37 cellular contexts compared by ENCODE assay signal in the genomic region with DNA sequence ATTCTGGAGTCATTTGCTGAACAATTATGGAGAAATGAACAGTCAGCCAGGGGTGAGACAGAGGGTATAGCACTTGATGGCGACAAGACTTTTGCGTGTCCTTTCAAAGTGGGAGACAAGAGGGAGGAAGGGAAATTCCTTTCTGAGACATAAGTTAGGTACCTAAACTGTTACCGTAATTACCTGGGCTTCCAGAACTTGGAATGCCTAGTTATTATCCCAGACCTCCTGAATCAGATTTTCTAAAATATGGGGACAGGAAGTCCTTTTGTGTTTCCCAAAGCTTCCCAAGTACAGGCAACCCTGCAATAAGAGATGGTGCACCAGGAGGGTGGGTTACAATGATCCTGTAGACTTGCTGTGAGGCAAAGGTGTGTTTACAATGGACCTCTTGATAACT.
"Had no signal": no experiment of that assay in that cellular context is flagged by ENCODE, and none has a peak within 500 bp of the region (broad histone marks: within the 10 kb centered on the region; RNA-seq: fewer than 3 reads in every experiment).

No MANE protein-coding gene starts in this region.

- H3K36me3 Mint-ChIP-seq: activated CD8-positive, alpha-beta memory T cell treated with anti-CD3 and anti-CD28 coated beads, Interleukin-2, amount 10 ng/mL, durations not matched to agents 7 days and 5 days; activated naive CD4-positive, alpha-beta T cell treated with anti-CD3 and anti-CD28 coated beads, Interleukin-2, amount 50 U/mL, for 24 hours; activated naive CD8-positive, alpha-beta T cell treated with anti-CD3 and anti-CD28 coated beads for 36 hours had no signal

- H3K4me1 ChIP-seq: adrenal gland, body of pancreas, breast epithelium, heart left ventricle had no signal

- FAIRE-seq: frontal cortex had no signal

- DNase-seq: activated B cell treated with CpG ODN at 0.5 μM for 24 hours; activated CD4-positive, alpha-beta T cell treated with anti-CD3 and anti-CD28 coated beads for 48 hours; activated CD4-positive, alpha-beta T cell treated with anti-CD3 and anti-CD28 coated beads, Interleukin-2, amount 50 U/mL, for 1 hour; activated CD4-positive, alpha-beta T cell treated with anti-CD3 and anti-CD28 coated beads, Interleukin-2, amount 50 U/mL, for 48 hours; activated CD8-positive, alpha-beta memory T cell treated with anti-CD3 and anti-CD28 coated beads, Interleukin-2, amount 10 ng/mL, durations not matched to agents 7 days and 5 days; activated CD8-positive, alpha-beta memory T cell treated with anti-CD3 and anti-CD28 coated beads, Interleukin-2, amount 50 U/mL, for 4 hours; activated CD8-positive, alpha-beta T cell treated with anti-CD3 and anti-CD28 coated beads, Interleukin-2, amount 10 ng/mL, durations not matched to agents 7 days and 5 days; activated effector memory CD4-positive, alpha-beta T cell treated with anti-CD3 and anti-CD28 coated beads, Interleukin-2, amount 50 U/mL, for 16 hours; activated naive CD4-positive, alpha-beta T cell treated with anti-CD3 and anti-CD28 coated beads for 36 hours; activated naive CD8-positive, alpha-beta T cell treated with anti-CD3 and anti-CD28 coated beads for 36 hours; activated naive CD8-positive, alpha-beta T cell treated with anti-CD3 and anti-CD28 coated beads, Interleukin-2, amount 50 U/mL, for 24 hours; activated T-cell treated with anti-CD3 and anti-CD28 coated beads, Interleukin-2, amount 50 U/mL, for 1 hour; activated T-cell treated with anti-CD3 and anti-CD28 coated beads, Interleukin-2, amount 50 U/mL, for 48 hours; adrenal gland; aorta; body of pancreas; dorsolateral prefrontal cortex; effector memory CD4-positive, alpha-beta T cell; foreskin fibroblast; heart left ventricle; T-helper 1 cell; T-helper 17 cell; T1000; WERI-Rb-1 had no signal

- H3K27ac Mint-ChIP-seq: activated B cell treated with CpG ODN at 0.5 μM for 24 hours; activated CD8-positive, alpha-beta memory T cell treated with anti-CD3 and anti-CD28 coated beads, Interleukin-2, amount 10 ng/mL, durations not matched to agents 7 days and 5 days; activated CD8-positive, alpha-beta T cell treated with anti-CD3 and anti-CD28 coated beads, Interleukin-2, amount 10 ng/mL, durations not matched to agents 7 days and 5 days; activated naive CD4-positive, alpha-beta T cell treated with anti-CD3 and anti-CD28 coated beads for 36 hours; activated naive CD4-positive, alpha-beta T cell treated with anti-CD3 and anti-CD28 coated beads, Interleukin-2, amount 50 U/mL, for 24 hours; activated naive CD8-positive, alpha-beta T cell treated with anti-CD3 and anti-CD28 coated beads for 36 hours; activated naive CD8-positive, alpha-beta T cell treated with anti-CD3 and anti-CD28 coated beads, Interleukin-2, amount 50 U/mL, for 24 hours; activated T-helper 1 cell treated with anti-CD3 and anti-CD28 coated beads, Interleukin-12 subunit alpha, Interleukin-12 subunit beta, Interleukin-2, Interleukin-4 antibody, amounts not matched to agents 30 ng/mL and 10 ng/mL and 1 ng/mL, durations not matched to agents 14 hours and 24 hours and 36 hours; activated T-helper 2 cell treated with anti-CD3 and anti-CD28 coated beads, Interferon-gamma antibody, Interleukin-2, Interleukin-4, amounts not matched to agents 10 μg/mL and 5 μg/mL and 100 μg/mL, durations not matched to agents 14 hours and 24 hours and 36 hours; dendritic cell treated with granulocyte-macrophage colony-stimulating factor and Interleukin-4, amounts not matched to agents 40 ng/mL and 50 ng/mL, for 4 days; endodermal cell; T-helper 17 cell; T-helper 2 cell treated with Interferon-gamma antibody and Interleukin-4, amounts not matched to agents 5 μg/mL and 100 μg/mL, for 36 hours had no signal

- H3K4me3 Mint-ChIP-seq: activated B cell treated with CpG ODN at 0.5 μM for 24 hours; activated CD8-positive, alpha-beta memory T cell treated with anti-CD3 and anti-CD28 coated beads, Interleukin-2, amount 10 ng/mL, durations not matched to agents 7 days and 5 days; activated CD8-positive, alpha-beta T cell treated with anti-CD3 and anti-CD28 coated beads, Interleukin-2, amount 10 ng/mL, durations not matched to agents 7 days and 5 days; activated naive CD4-positive, alpha-beta T cell treated with anti-CD3 and anti-CD28 coated beads for 36 hours; activated naive CD4-positive, alpha-beta T cell treated with anti-CD3 and anti-CD28 coated beads, Interleukin-2, amount 50 U/mL, for 24 hours; activated naive CD8-positive, alpha-beta T cell treated with anti-CD3 and anti-CD28 coated beads for 36 hours; activated naive CD8-positive, alpha-beta T cell treated with anti-CD3 and anti-CD28 coated beads, Interleukin-2, amount 50 U/mL, for 24 hours; activated T-helper 1 cell treated with anti-CD3 and anti-CD28 coated beads, Interleukin-12 subunit alpha, Interleukin-12 subunit beta, Interleukin-2, Interleukin-4 antibody, amounts not matched to agents 30 ng/mL and 10 ng/mL and 1 ng/mL, durations not matched to agents 14 hours and 24 hours and 36 hours; central memory CD8-positive, alpha-beta T cell; dendritic cell treated with granulocyte-macrophage colony-stimulating factor and Interleukin-4, amounts not matched to agents 40 ng/mL and 50 ng/mL, for 4 days; endodermal cell; T-helper 17 cell; T-helper 2 cell treated with Interferon-gamma antibody and Interleukin-4, amounts not matched to agents 5 μg/mL and 100 μg/mL, for 36 hours had no signal

- H3K4me1 Mint-ChIP-seq: activated B cell treated with CpG ODN at 0.5 μM for 24 hours; activated CD8-positive, alpha-beta memory T cell treated with anti-CD3 and anti-CD28 coated beads, Interleukin-2, amount 10 ng/mL, durations not matched to agents 7 days and 5 days; activated naive CD8-positive, alpha-beta T cell treated with anti-CD3 and anti-CD28 coated beads for 36 hours; T-helper 17 cell had no signal

- H3K27me3 ChIP-seq: body of pancreas, cardiac muscle cell had no signal

- ATAC-seq: activated CD4-positive, CD25-positive, alpha-beta regulatory T cell treated with anti-CD3 and anti-CD28 coated beads, Interleukin-2, amount 50 U/mL, for 24 hours; activated CD8-positive, alpha-beta memory T cell treated with anti-CD3 and anti-CD28 coated beads, Interleukin-2, amount 10 ng/mL, durations not matched to agents 7 days and 5 days; activated CD8-positive, alpha-beta T cell treated with anti-CD3 and anti-CD28 coated beads, Interleukin-2, amount 10 ng/mL, durations not matched to agents 7 days and 5 days; activated naive CD8-positive, alpha-beta T cell treated with anti-CD3 and anti-CD28 coated beads, Interleukin-2, amount 50 U/mL, for 24 hours; body of pancreas; esophagus mucosa; heart left ventricle; T-helper 17 cell had no signal

- H3K4me3 ChIP-seq: adrenal gland, body of pancreas, breast epithelium, cardiac muscle cell, coronary artery, dorsolateral prefrontal cortex, heart left ventricle had no signal

- H3K27ac ChIP-seq: adrenal gland, body of pancreas, breast epithelium, cardiac muscle cell, coronary artery, heart left ventricle, WERI-Rb-1 had no signal

- H3K36me3 ChIP-seq: adrenal gland, breast epithelium, cardiac muscle cell, heart left ventricle, WERI-Rb-1 had no signal

- H3K9me3 Mint-ChIP-seq: activated naive CD4-positive, alpha-beta T cell treated with anti-CD3 and anti-CD28 coated beads, Interleukin-2, amount 50 U/mL, for 24 hours; activated T-helper 1 cell treated with anti-CD3 and anti-CD28 coated beads, Interleukin-12 subunit alpha, Interleukin-12 subunit beta, Interleukin-2, Interleukin-4 antibody, amounts not matched to agents 30 ng/mL and 10 ng/mL and 1 ng/mL, durations not matched to agents 14 hours and 24 hours and 36 hours; central memory CD8-positive, alpha-beta T cell had no signal
